In genomic region chr5:39580702-39581498, GRCh38 we compare ENCODE assay signal across 12 cellular contexts.
DNase-seq lines count a peak whose midpoint lies in the region; ATAC-seq, FAIRE-seq and TF ChIP-seq lines count a peak whose summit lies in the region.
"Had no signal": no experiment of that assay in that cellular context is flagged by ENCODE, and none has a peak within 500 bp of the region (broad histone marks: within the 10 kb centered on the region; RNA-seq: fewer than 3 reads in every experiment).

No MANE protein-coding gene starts in this region.

- no peak overlapping the region for H3K9ac ChIP-seq in GM23248

- 0 to 4% methylated on average over 1 of the region's 1 CpG for WGBS in GM23248 (ENCODE audit: low coverage in 1 of 2, low lambda C conversion rate in 2 of 2, missing lambda C conversion rate in 2 of 2), 2 experiments

- FAIRE-seq in A204.1 (lab: Jason Lieb, UNC) = peak; percentile 70

- H4K20me1 ChIP-seq in GM23248 (ENCODE audit: insufficient read depth) = no peaks in the 10 kb centered on the region

- TF ChIP-seq CTCF in astrocyte of the cerebellum (IDR thresholded peaks at IDR 0.05; ENCODE audit: low read depth, low read length, missing control alignments) = no peak

- peaks cover 20% of the 10 kb centered on the region for H3F3A ChIP-seq in GM23248 (ENCODE audit: insufficient read depth)

- peaks cover 5% of the 10 kb centered on the region; the same call in 1 of the 2 replicates for H3K27me3 ChIP-seq in GM23248 (replicated peaks; ENCODE audit: insufficient read depth)
- H3K27me3 ChIP-seq: tibial nerve had no signal

- no peaks in the 10 kb centered on the region for H3K36me3 ChIP-seq in GM23248 (ENCODE audit: low read depth)
- H3K36me3 ChIP-seq: tibial nerve had no signal

- ATAC-seq in GM21737 (IDR thresholded peaks at IDR 0.05; ENCODE audit: unreplicated experiment) = no peak

- 0 out of 2 replicates have a peak overlapping the region, but pooled peaks have one; percentile 5 for H3K4me3 ChIP-seq in GM23248
- no peak overlapping the region for H3K4me3 ChIP-seq in astrocyte of the cerebellum (ENCODE audit: low read depth, low read length)
- H3K4me3 ChIP-seq: tibial nerve had no signal

- no peaks in the 10 kb centered on the region for H3K9me2 ChIP-seq in GM23248 (ENCODE audit: insufficient read depth)

- H2AFZ ChIP-seq in GM23248 = no peak overlapping the region

- H3K27ac ChIP-seq in GM23248 = peak overlapping the region; percentile 30
- H3K27ac ChIP-seq: tibial nerve had no signal

- in situ Hi-C loops in GM23248 (cut with MboI) = loop anchor here (25.0 kb wide), 3 partner anchors 356 to 1306 kb away; no protein-coding TSS in a partner anchor
- in situ Hi-C loops in astrocyte of the cerebellum (cut with HindIII; ENCODE audit: low sequenced_read_pairs) = loop anchor here (10.0 kb wide), 1 partner anchor 1104 kb away; no protein-coding TSS in a partner anchor

- peak overlapping the region; percentile 27 for H3K4me2 ChIP-seq in GM23248 (ENCODE audit: unreplicated experiment)

- no peaks in the 10 kb centered on the region for H3K79me2 ChIP-seq in GM23248 (ENCODE audit: insufficient read depth)

- H3K4me1 ChIP-seq in GM23248 (ENCODE audit: insufficient read depth) = peaks cover 27% of the 10 kb centered on the region

- H3K9me3 ChIP-seq in GM23248 (ENCODE audit: low read depth) = no peaks in the 10 kb centered on the region
- H3K9me3 ChIP-seq: tibial nerve had no signal

- DNase-seq in GM23248 = peak; percentile 78
- DNase-seq in astrocyte of the cerebellum (ENCODE audit: low read depth) = peak; percentile 43
- peak; percentile 76 for DNase-seq in iris pigment epithelial cell (ENCODE audit: low read depth)
- DNase-seq in NCI-H226 = no peak
- no peak for DNase-seq in cortex of kidney (lab: John Stamatoyannopoulos, UW)
- DNase-seq in NCI-H446 (lab: John Stamatoyannopoulos, UW) = no peak
- DNase-seq: activated T-cell treated with anti-CD3 and anti-CD28 coated beads for 4 hours, NCI-H2171, retina had no signal

Comparison
In these comparisons a context has a peak if more than half of its experiments do, and no peak if none do; other contexts are left out.
1. DNase-seq: peak in GM23248 (single experiment), astrocyte of the cerebellum (single experiment) and iris pigment epithelial cell (single experiment); none in NCI-H226 (single experiment), cortex of kidney (single experiment) and NCI-H446 (0 of 2).